7 cellular contexts compared by ENCODE assay signal in the genomic region with DNA sequence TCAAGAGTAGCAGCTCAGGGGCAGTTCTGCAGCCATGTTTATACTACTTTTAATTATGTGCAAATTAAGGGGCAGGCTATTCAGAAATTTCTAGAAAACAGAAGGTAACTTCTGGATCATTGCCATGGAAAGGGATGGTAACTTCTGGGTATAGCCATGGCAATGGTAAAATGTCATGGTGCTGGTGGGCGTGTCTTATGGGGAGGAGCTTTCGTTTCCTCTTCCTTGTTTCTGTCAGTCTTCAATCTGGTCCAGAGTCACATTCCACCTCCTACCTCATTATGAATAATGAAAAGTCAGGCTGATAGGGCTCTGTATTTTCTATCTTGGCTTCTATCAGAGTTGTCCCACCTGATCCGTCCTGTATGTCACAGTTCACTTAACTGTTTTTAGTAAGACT.
DNase-seq lines count a peak whose midpoint lies in the region; ATAC-seq and TF ChIP-seq lines count a peak whose summit lies in the region.
"Not testable (repeated sequence)": the region's sequence is repeated elsewhere in the genome, so short reads cannot be mapped to it uniquely, and the experiment has no call there.

No MANE protein-coding gene starts in this region.

- H3K36me3 ChIP-seq in CD8-positive, alpha-beta T cell (ENCODE audit: insufficient read depth, low read length) = not testable (repeated sequence)

- H3K4me3 ChIP-seq in CD8-positive, alpha-beta T cell (ENCODE audit: low read depth, low read length) = not testable (repeated sequence)

- not testable (repeated sequence) for TF ChIP-seq CTCF in CD8-positive, alpha-beta T cell (IDR thresholded peaks at IDR 0.05); activated CD8-positive, alpha-beta T cell treated with anti-CD3 and anti-CD28 coated beads for 36 hours (IDR thresholded peaks at IDR 0.05)

- intact Hi-C loops in CD8-positive, alpha-beta T cell (cut with DNase I, micrococcal nuclease) = loop anchor here (2.0 to 10.0 kb wide), 4 partner anchors 34 to 96 kb away; no protein-coding TSS in a partner anchor
- intact Hi-C loops in activated CD8-positive, alpha-beta T cell treated with anti-CD3 and anti-CD28 coated beads for 36 hours (cut with micrococcal nuclease) = not testable (repeated sequence)

- H3K4me1 ChIP-seq in CD8-positive, alpha-beta T cell (ENCODE audit: insufficient read depth, low read length) = peaks cover 28% of the 10 kb centered on the region

- DNase-seq in CD8-positive, alpha-beta T cell; T-helper 17 cell; central memory CD8-positive, alpha-beta T cell (ENCODE audit: low spot score in 2 of 2); naive thymus-derived CD8-positive, alpha-beta T cell: not testable (repeated sequence)
- peak; percentile 59 for DNase-seq in NAMALWA (ENCODE audit: low spot score)
- peak; percentile 5 for DNase-seq in activated CD8-positive, alpha-beta T cell treated with anti-CD3 and anti-CD28 coated beads for 36 hours

- not testable (repeated sequence) for H3K27ac ChIP-seq in CD8-positive, alpha-beta T cell (ENCODE audit: low read depth, low read length)

- not testable (repeated sequence) for ATAC-seq in CD8-positive, alpha-beta T cell; T-helper 17 cell; activated CD8-positive, alpha-beta T cell treated with anti-CD3 and anti-CD28 coated beads for 36 hours; central memory CD8-positive, alpha-beta T cell (replicated peaks; ENCODE audit: extremely low read depth, poor library complexity, severe bottlenecking); naive thymus-derived CD8-positive, alpha-beta T cell

- H3K36me3 Mint-ChIP-seq in CD8-positive, alpha-beta T cell; IgD-negative memory B cell; T-helper 17 cell (ENCODE audit: low read depth); activated CD8-positive, alpha-beta T cell treated with anti-CD3 and anti-CD28 coated beads for 36 hours (ENCODE audit: low read depth); central memory CD8-positive, alpha-beta T cell (ENCODE audit: insufficient read depth); naive thymus-derived CD8-positive, alpha-beta T cell: not testable (repeated sequence)

- H3K9me3 ChIP-seq in CD8-positive, alpha-beta T cell (ENCODE audit: low read length); T-helper 17 cell (ENCODE audit: control insufficient read depth, low read length, poor library complexity, severe bottlenecking): not testable (repeated sequence)

- not testable (repeated sequence) for H3K4me3 Mint-ChIP-seq in CD8-positive, alpha-beta T cell; T-helper 17 cell; activated CD8-positive, alpha-beta T cell treated with anti-CD3 and anti-CD28 coated beads for 36 hours; central memory CD8-positive, alpha-beta T cell
- peak overlapping the region in 2 of 4 donors; percentile 19 to 42 for H3K4me3 Mint-ChIP-seq in IgD-negative memory B cell
- H3K4me3 Mint-ChIP-seq in naive thymus-derived CD8-positive, alpha-beta T cell = peak overlapping the region in 5 of 10 donors; percentile 15 to 55 (median 34)

- POLR2A ChIA-PET in CD8-positive, alpha-beta T cell (lab: Charles Lee) = interaction anchor here (1.0 to 1.8 kb wide), 2 partner anchors 13 to 31 kb away, joined by 3 to 8 read pairs; no protein-coding TSS in a partner anchor
- POLR2A ChIA-PET in activated CD8-positive, alpha-beta T cell treated with anti-CD3 and anti-CD28 coated beads for 36 hours (lab: Charles Lee) = interaction anchor here (0.6 kb wide), 1 partner anchor 40 kb away, joined by 3 read pairs; no protein-coding TSS in a partner anchor
- POLR2A ChIA-PET in naive thymus-derived CD8-positive, alpha-beta T cell (lab: Charles Lee) = interaction anchor here (1.2 to 4.2 kb wide), 2 partner anchors 32 to 36 kb away, joined by 4 to 18 read pairs; no protein-coding TSS in a partner anchor

- not testable (repeated sequence) for H3K9me3 Mint-ChIP-seq in CD8-positive, alpha-beta T cell; IgD-negative memory B cell; activated CD8-positive, alpha-beta T cell treated with anti-CD3 and anti-CD28 coated beads for 36 hours; central memory CD8-positive, alpha-beta T cell; naive thymus-derived CD8-positive, alpha-beta T cell

- CTCF ChIA-PET in CD8-positive, alpha-beta T cell (lab: Charles Lee) = interaction anchor here (1.0 to 1.6 kb wide), 2 partner anchors 31 to 35 kb away, joined by 3 to 6 read pairs; no protein-coding TSS in a partner anchor
- CTCF ChIA-PET in activated CD8-positive, alpha-beta T cell treated with anti-CD3 and anti-CD28 coated beads for 36 hours (lab: Charles Lee) = not testable (repeated sequence)

- H3K27ac Mint-ChIP-seq in CD8-positive, alpha-beta T cell = peak overlapping the region; percentile 71
- H3K27ac Mint-ChIP-seq in IgD-negative memory B cell = peak overlapping the region in 2 of 3 donors; percentile 55 to 76
- H3K27ac Mint-ChIP-seq in T-helper 17 cell = peak overlapping the region; percentile 69
- H3K27ac Mint-ChIP-seq in activated CD8-positive, alpha-beta T cell treated with anti-CD3 and anti-CD28 coated beads for 36 hours = peak overlapping the region; percentile 18
- peak overlapping the region; percentile 81 for H3K27ac Mint-ChIP-seq in central memory CD8-positive, alpha-beta T cell (ENCODE audit: low read depth)
- H3K27ac Mint-ChIP-seq in naive thymus-derived CD8-positive, alpha-beta T cell = peak overlapping the region; percentile 22 to 90 (median 43)

- peaks cover 61% of the 10 kb centered on the region for H3K4me1 Mint-ChIP-seq in CD8-positive, alpha-beta T cell (ENCODE audit: low read depth)
- peaks cover 22 to 29% (median 25%) of the 10 kb centered on the region in 3 donors for H3K4me1 Mint-ChIP-seq in IgD-negative memory B cell
- peaks cover 45% of the 10 kb centered on the region for H3K4me1 Mint-ChIP-seq in T-helper 17 cell
- H3K4me1 Mint-ChIP-seq in activated CD8-positive, alpha-beta T cell treated with anti-CD3 and anti-CD28 coated beads for 36 hours (ENCODE audit: low read depth) = peaks cover 43% of the 10 kb centered on the region
- H3K4me1 Mint-ChIP-seq in central memory CD8-positive, alpha-beta T cell = peaks cover 43% of the 10 kb centered on the region
- H3K4me1 Mint-ChIP-seq in naive thymus-derived CD8-positive, alpha-beta T cell = peaks cover 17 to 48% (median 43%) of the 10 kb centered on the region in 4 donors

- not testable (repeated sequence) for H3K27me3 Mint-ChIP-seq in CD8-positive, alpha-beta T cell (ENCODE audit: low read depth); IgD-negative memory B cell; T-helper 17 cell; activated CD8-positive, alpha-beta T cell treated with anti-CD3 and anti-CD28 coated beads for 36 hours; central memory CD8-positive, alpha-beta T cell; naive thymus-derived CD8-positive, alpha-beta T cell

- H3K27me3 ChIP-seq in CD8-positive, alpha-beta T cell (ENCODE audit: insufficient read depth, low read length) = not testable (repeated sequence)

Comparison
In these comparisons a context has a peak if more than half of its experiments do, and no peak if none do; other contexts are left out.
1. H3K27ac Mint-ChIP-seq: peak in every context shown above with its lines; median percentile 81 in central memory CD8-positive, alpha-beta T cell; 71 in CD8-positive, alpha-beta T cell; 69 in T-helper 17 cell; 66 in IgD-negative memory B cell; 43 in naive thymus-derived CD8-positive, alpha-beta T cell; 18 in activated CD8-positive, alpha-beta T cell treated with anti-CD3 and anti-CD28 coated beads for 36 hours.